In the genomic region with DNA sequence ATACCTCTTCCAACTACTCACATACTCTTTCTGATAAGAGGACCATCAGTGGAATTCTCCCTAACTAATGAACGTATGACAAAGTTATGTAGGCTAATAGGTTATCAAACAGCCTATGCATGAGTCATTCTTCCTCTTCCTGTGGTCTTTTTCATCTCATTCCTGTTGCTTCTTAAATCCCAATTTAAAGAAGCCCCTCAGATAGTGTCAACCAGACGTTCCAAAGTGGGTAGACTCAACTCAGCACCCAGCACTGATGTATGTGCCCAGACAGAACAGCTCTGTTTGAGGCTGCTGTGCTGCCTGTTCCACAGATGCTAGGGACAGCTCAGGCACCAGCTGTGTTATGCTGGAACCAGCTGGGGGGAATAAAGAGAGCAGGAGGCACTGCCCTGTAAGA, we compare ENCODE assay signal across 11 cellular contexts. TPM values are rescaled to one million over a fixed set of nuclear protein-coding genes. Genes with fewer than 3 reads are reported as not detected.
A peak's percentile ranks its signal among the peaks of the same experiment; 100 is the strongest.
DNase-seq lines count a peak whose midpoint lies in the region; ATAC-seq, FAIRE-seq and TF ChIP-seq lines count a peak whose summit lies in the region.
"Had no signal": no experiment of that assay in that cellular context is flagged by ENCODE, and none has a peak within 500 bp of the region (broad histone marks: within the 10 kb centered on the region; RNA-seq: fewer than 3 reads in every experiment).

No MANE protein-coding gene starts in this region.

- peak; percentile 13 for FAIRE-seq in urothelium cell line (lab: Jason Lieb, UNC)

- H3K4me1 Mint-ChIP-seq in activated naive CD4-positive, alpha-beta T cell treated with anti-CD3 and anti-CD28 coated beads, Interleukin-2, amount 10 ng/mL, durations not matched to agents 7 days and 5 days: peaks cover 82% of the 10 kb centered on the region
- H3K4me1 Mint-ChIP-seq in activated CD8-positive, alpha-beta T cell treated with anti-CD3 and anti-CD28 coated beads for 36 hours (ENCODE audit: low read depth): peaks cover 42% of the 10 kb centered on the region

- no peak overlapping the region for H3K4me3 Mint-ChIP-seq in activated naive CD4-positive, alpha-beta T cell treated with anti-CD3 and anti-CD28 coated beads, Interleukin-2, amount 10 ng/mL, durations not matched to agents 7 days and 5 days
- H3K4me3 Mint-ChIP-seq in activated CD8-positive, alpha-beta T cell treated with anti-CD3 and anti-CD28 coated beads for 36 hours: no peak overlapping the region
- H3K4me3 Mint-ChIP-seq: B cell had no signal

- DNase-seq in activated naive CD4-positive, alpha-beta T cell treated with anti-CD3 and anti-CD28 coated beads, Interleukin-2, amount 50 U/mL, for 72 hours (ENCODE audit: low spot score in 2 of 2): no peak
- DNase-seq in activated naive CD4-positive, alpha-beta T cell treated with anti-CD3 and anti-CD28 coated beads, Interleukin-2, amount 10 ng/mL, durations not matched to agents 7 days and 5 days: no peak
- no peak for DNase-seq in activated CD8-positive, alpha-beta T cell treated with anti-CD3 and anti-CD28 coated beads for 36 hours
- DNase-seq in urothelium cell line (ENCODE audit: low spot score): no peak
- no peak for DNase-seq in UCSD-AML1 (lab: John Stamatoyannopoulos, UW; ENCODE audit: unreplicated experiment)
- no peak for DNase-seq in NCI-H1694 treated with DMSO at 0.1 percent for 48 hours (lab: John Stamatoyannopoulos, UW)
- DNase-seq: NCI-H187, Right ventricle myocardium superior had no signal

- peaks cover 0 to 21% of the 10 kb centered on the region in 2 donors for H3K36me3 Mint-ChIP-seq in activated naive CD4-positive, alpha-beta T cell treated with anti-CD3 and anti-CD28 coated beads, Interleukin-2, amount 50 U/mL, for 72 hours
- H3K36me3 Mint-ChIP-seq in activated naive CD4-positive, alpha-beta T cell treated with anti-CD3 and anti-CD28 coated beads, Interleukin-2, amount 10 ng/mL, durations not matched to agents 7 days and 5 days: peaks cover 20% of the 10 kb centered on the region
- H3K36me3 Mint-ChIP-seq in activated CD8-positive, alpha-beta T cell treated with anti-CD3 and anti-CD28 coated beads for 36 hours (ENCODE audit: low read depth): peaks cover 1% of the 10 kb centered on the region

- CTCF ChIA-PET in activated naive CD4-positive, alpha-beta T cell treated with anti-CD3 and anti-CD28 coated beads, Interleukin-2, amount 10 ng/mL, durations not matched to agents 7 days and 5 days (lab: Charles Lee): no interaction called here
- CTCF ChIA-PET in activated CD8-positive, alpha-beta T cell treated with anti-CD3 and anti-CD28 coated beads for 36 hours (lab: Charles Lee): interaction anchor here (1.2 kb wide), 1 partner anchor 30 kb away, joined by 3 read pairs; no protein-coding TSS in a partner anchor

- intact Hi-C loops in activated CD8-positive, alpha-beta T cell treated with anti-CD3 and anti-CD28 coated beads for 36 hours (cut with micrococcal nuclease): no loop called here

- peak; percentile 13 to 22 for ATAC-seq in activated naive CD4-positive, alpha-beta T cell treated with anti-CD3 and anti-CD28 coated beads, Interleukin-2, amount 50 U/mL, for 72 hours
- ATAC-seq in HG02798 (IDR thresholded peaks at IDR 0.05; ENCODE audit: poor library complexity, unreplicated experiment) (peak; percentile 42), HG03280 (IDR thresholded peaks at IDR 0.05; ENCODE audit: unreplicated experiment) (no peak)
- ATAC-seq in activated CD8-positive, alpha-beta T cell treated with anti-CD3 and anti-CD28 coated beads for 36 hours: peak; percentile 43

- POLR2A ChIA-PET in activated CD8-positive, alpha-beta T cell treated with anti-CD3 and anti-CD28 coated beads for 36 hours (lab: Charles Lee): interaction anchor here (0.9 to 1.7 kb wide), 2 partner anchors 17 to 50 kb away, joined by 3 to 4 read pairs; no protein-coding TSS in a partner anchor

- no peak for TF ChIP-seq CTCF in activated CD8-positive, alpha-beta T cell treated with anti-CD3 and anti-CD28 coated beads for 36 hours (IDR thresholded peaks at IDR 0.05)

- H3K9me3 Mint-ChIP-seq in activated naive CD4-positive, alpha-beta T cell treated with anti-CD3 and anti-CD28 coated beads, Interleukin-2, amount 50 U/mL, for 72 hours: peaks cover 0 to 26% of the 10 kb centered on the region in 2 donors
- H3K9me3 Mint-ChIP-seq in activated naive CD4-positive, alpha-beta T cell treated with anti-CD3 and anti-CD28 coated beads, Interleukin-2, amount 10 ng/mL, durations not matched to agents 7 days and 5 days: peaks cover 16% of the 10 kb centered on the region
- H3K9me3 Mint-ChIP-seq in activated CD8-positive, alpha-beta T cell treated with anti-CD3 and anti-CD28 coated beads for 36 hours: peaks cover 2% of the 10 kb centered on the region

- H3K27me3 Mint-ChIP-seq in activated naive CD4-positive, alpha-beta T cell treated with anti-CD3 and anti-CD28 coated beads, Interleukin-2, amount 10 ng/mL, durations not matched to agents 7 days and 5 days: no peaks in the 10 kb centered on the region
- H3K27me3 Mint-ChIP-seq in activated CD8-positive, alpha-beta T cell treated with anti-CD3 and anti-CD28 coated beads for 36 hours: no peaks in the 10 kb centered on the region
- H3K27me3 Mint-ChIP-seq: B cell had no signal

- H3K27ac Mint-ChIP-seq in activated naive CD4-positive, alpha-beta T cell treated with anti-CD3 and anti-CD28 coated beads, Interleukin-2, amount 50 U/mL, for 72 hours: peak overlapping the region in 1 of 2 donors; percentile 73
- no peak overlapping the region for H3K27ac Mint-ChIP-seq in activated naive CD4-positive, alpha-beta T cell treated with anti-CD3 and anti-CD28 coated beads, Interleukin-2, amount 10 ng/mL, durations not matched to agents 7 days and 5 days
- H3K27ac Mint-ChIP-seq in activated CD8-positive, alpha-beta T cell treated with anti-CD3 and anti-CD28 coated beads for 36 hours: no peak overlapping the region
- H3K27ac Mint-ChIP-seq: B cell had no signal

RNA-seq across cellular contexts. Expression of gene CXCR4, which starts 52.6 kb away (rescaled TPM):
- total RNA-seq in activated naive CD4-positive, alpha-beta T cell treated with anti-CD3 and anti-CD28 coated beads, Interleukin-2, amount 50 U/mL, for 72 hours: 100 to 1,000 TPM; 104 to 196 TPM
- total RNA-seq in activated CD8-positive, alpha-beta T cell treated with anti-CD3 and anti-CD28 coated beads for 36 hours: 100 to 1,000 TPM in 1 of 2 experiments, 10 to 100 TPM in 1; 97.0 to 103 TPM
